8 cellular contexts compared by ENCODE assay signal in the genomic region with DNA sequence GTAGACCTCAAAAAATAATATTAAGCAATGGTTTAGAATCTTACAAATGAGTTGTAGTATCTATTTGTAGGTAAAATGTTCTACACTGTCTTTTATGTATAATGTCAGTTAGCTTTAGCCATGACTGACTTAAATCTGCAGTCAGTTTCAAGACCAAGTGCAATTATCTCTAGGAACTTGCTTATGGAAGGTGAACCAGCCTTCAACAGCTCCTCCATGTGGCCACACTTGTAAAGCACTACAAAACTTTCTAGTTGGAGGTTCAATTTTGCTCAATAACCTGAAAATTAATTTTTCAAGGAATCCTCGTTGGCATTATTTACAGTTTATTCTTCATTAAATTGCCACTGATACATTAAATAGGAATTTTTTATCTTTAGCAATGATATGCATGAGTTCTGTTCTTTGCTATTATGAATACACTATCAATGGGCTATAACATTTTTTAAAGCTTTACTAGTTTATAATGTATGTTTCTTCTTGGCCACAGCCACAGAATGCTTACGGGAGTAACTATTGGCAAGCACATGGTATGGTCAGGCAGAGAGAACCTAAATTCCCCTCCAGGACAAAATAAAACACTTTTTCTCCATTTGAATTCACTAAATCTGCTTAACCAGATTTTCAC.
DNase-seq lines count a peak whose midpoint lies in the region; ATAC-seq and TF ChIP-seq lines count a peak whose summit lies in the region.

No MANE protein-coding gene starts in this region.

- DNase-seq in GM12864 (ENCODE audit: low read depth) (no peak), SKM-1 treated with dmso at 0.1 percent for 144 hours (lab: John Stamatoyannopoulos, UW; ENCODE audit: unreplicated experiment) (peak; percentile 38), iPS-NIHi7 (ENCODE audit: extremely low spot score) (peak; percentile 23), T-helper 2 cell (no peak), putamen (ENCODE audit: low spot score) (no peak)
- DNase-seq in activated naive CD4-positive, alpha-beta T cell treated with anti-CD3 and anti-CD28 coated beads, Interleukin-2, amount 10 ng/mL, durations not matched to agents 7 days and 5 days = no peak

- TF ChIP-seq CTCF in GM12864 (IDR thresholded peaks at IDR 0.05; ENCODE audit: low read depth, low read length, missing control alignments) = peak; percentile 63

- peak; percentile 50 for ATAC-seq in HG03108 (IDR thresholded peaks at IDR 0.05; ENCODE audit: unreplicated experiment)
- ATAC-seq in HG02852 (IDR thresholded peaks at IDR 0.05; ENCODE audit: unreplicated experiment) = no peak

- no peak overlapping the region for H3K4me3 Mint-ChIP-seq in activated naive CD4-positive, alpha-beta T cell treated with anti-CD3 and anti-CD28 coated beads, Interleukin-2, amount 10 ng/mL, durations not matched to agents 7 days and 5 days

- CTCF ChIA-PET in activated naive CD4-positive, alpha-beta T cell treated with anti-CD3 and anti-CD28 coated beads, Interleukin-2, amount 10 ng/mL, durations not matched to agents 7 days and 5 days (lab: Charles Lee) = no interaction called here

- no peak overlapping the region for H3K27ac Mint-ChIP-seq in activated naive CD4-positive, alpha-beta T cell treated with anti-CD3 and anti-CD28 coated beads, Interleukin-2, amount 10 ng/mL, durations not matched to agents 7 days and 5 days

- H3K4me3 ChIP-seq in GM12864 (ENCODE audit: low read depth, low read length) = no peak overlapping the region

- no peaks in the 10 kb centered on the region for H3K36me3 Mint-ChIP-seq in activated naive CD4-positive, alpha-beta T cell treated with anti-CD3 and anti-CD28 coated beads, Interleukin-2, amount 10 ng/mL, durations not matched to agents 7 days and 5 days

- H3K9me3 Mint-ChIP-seq in activated naive CD4-positive, alpha-beta T cell treated with anti-CD3 and anti-CD28 coated beads, Interleukin-2, amount 10 ng/mL, durations not matched to agents 7 days and 5 days = no peaks in the 10 kb centered on the region

- H3K4me1 Mint-ChIP-seq in activated naive CD4-positive, alpha-beta T cell treated with anti-CD3 and anti-CD28 coated beads, Interleukin-2, amount 10 ng/mL, durations not matched to agents 7 days and 5 days = no peaks in the 10 kb centered on the region

- no peaks in the 10 kb centered on the region for H3K27me3 Mint-ChIP-seq in activated naive CD4-positive, alpha-beta T cell treated with anti-CD3 and anti-CD28 coated beads, Interleukin-2, amount 10 ng/mL, durations not matched to agents 7 days and 5 days

Comparison
In these comparisons a context has a peak if more than half of its experiments do, and no peak if none do; other contexts are left out.
1. DNase-seq: peak in SKM-1 treated with dmso at 0.1 percent for 144 hours (single experiment) and iPS-NIHi7 (single experiment); none in GM12864 (single experiment), T-helper 2 cell (0 of 5), putamen (single experiment) and activated naive CD4-positive, alpha-beta T cell treated with anti-CD3 and anti-CD28 coated beads, Interleukin-2, amount 10 ng/mL, durations not matched to agents 7 days and 5 days (single experiment).